Comparison of ENCODE assay signal across 8 cellular contexts in genomic region chr20:62143118-62143975, GRCh38. TPM values are rescaled to one million over a fixed set of nuclear protein-coding genes. Genes with fewer than 3 reads are reported as not detected.
DNase-seq lines count a peak whose midpoint lies in the region; ATAC-seq, FAIRE-seq and TF ChIP-seq lines count a peak whose summit lies in the region.

PSMA7 (minus strand) TSS chr20:62143394; CDS start chr20:62143303, 91 bp downstream.
SS18L1 (plus strand) TSS chr20:62143769; CDS start chr20:62143821, 52 bp downstream.

- TF ChIP-seq POLR2A in HepG2 (IDR thresholded peaks at IDR 0.05; ENCODE audit: insufficient read depth in 1 of 2, low read depth in 2 of 2, low read length in 2 of 2): peak; percentile 74 to 93

- no peak within 1 kb of the TSS for H2AFZ ChIP-seq in HepG2 (ENCODE audit: low read length)

- peak; percentile 72 for TF ChIP-seq RAD21 in HepG2 (CRISPR knock-in tag; IDR thresholded peaks at IDR 0.05)

- no TSS peak for BruUV-seq in HepG2 (replicated peaks; lab: Mats Ljungman, UMichigan)

- ATAC-seq in GM18868 (IDR thresholded peaks at IDR 0.05; ENCODE audit: unreplicated experiment): peak; percentile 86
- ATAC-seq in HG03097 (IDR thresholded peaks at IDR 0.05; ENCODE audit: low FRiP score, unreplicated experiment): peak; percentile 73
- ATAC-seq in HepG2: peak; percentile 71

- WGBS in HepG2 (ENCODE audit: low lambda C conversion rate): under 1% methylated on average over 70 of the region's 143 CpGs

- peaks cover 59% of the 10 kb centered on the region for H3K4me1 ChIP-seq in HepG2 (ENCODE audit: insufficient read depth, low read length)

- H3K4me2 ChIP-seq in HepG2 (ENCODE audit: low read depth, low read length): peak within 1 kb of the TSS; percentile 96

- no peak for TF ChIP-seq EP300 in HepG2 (IDR thresholded peaks at IDR 0.05; ENCODE audit: low read depth in 2 of 2, low read length in 2 of 2)
- 0 out of 2 replicates have a peak, but pooled peaks have one; percentile 15 for TF ChIP-seq EP300 in HepG2 (CRISPR knock-in tag; IDR thresholded peaks at IDR 0.05; ENCODE audit: borderline replicate concordance)

- CTCF ChIA-PET in HepG2 (lab: Yijun Ruan, JAX; ENCODE audit: low intra/inter-chr PET ratio, low total read pairs): interaction anchor here (3.5 kb wide), 1 partner anchor 132 kb away, joined by 13 read pairs; no protein-coding TSS in a partner anchor

- TF ChIP-seq CTCF in coronary artery (IDR thresholded peaks at IDR 0.05) (no peak), HepG2 (CRISPR knock-in tag; IDR thresholded peaks at IDR 0.05) (peak; percentile 22; the same call in 1 of the 2 replicates)

- peak within 1 kb of the TSS; percentile 90 for H3K9ac ChIP-seq in HepG2 (ENCODE audit: insufficient read depth, low read depth, low read length)

- peaks cover 16 to 26% of the 10 kb centered on the region in 2 experiments for H3K36me3 ChIP-seq in HepG2 (replicated peaks in 1 of 2; ENCODE audit: control insufficient read depth in 1 of 2, insufficient read depth in 2 of 2, low read length in 2 of 2)

- no peaks in the 10 kb centered on the region; a peak in 1 of 5 replicates for H3K27me3 ChIP-seq in HepG2 (ENCODE audit: control insufficient read depth in 1 of 2, insufficient read depth in 2 of 2, low read length in 2 of 2)

- H3K4me3 ChIP-seq in coronary artery: peak within 1 kb of the TSS; percentile 91
- peak within 1 kb of the TSS; percentile 87 to 93 (median 88) for H3K4me3 ChIP-seq in HepG2 (replicated peaks in 1 of 3; ENCODE audit: insufficient read depth in 1 of 3, low read depth in 2 of 3, low read length in 3 of 3)

- H4K20me1 ChIP-seq in HepG2 (ENCODE audit: insufficient read depth, low read length): peaks cover 48% of the 10 kb centered on the region

- H3K9me3 ChIP-seq in HepG2 (ENCODE audit: low read length): no peaks in the 10 kb centered on the region

- DNase-seq in AG08396 (ENCODE audit: low spot score) (peak; percentile 95), NCI-H345 (lab: John Stamatoyannopoulos, UW) (peak; percentile 95), coronary artery (ENCODE audit: low spot score) (peak; percentile 90), HepG2 (ENCODE audit: low spot score) (peak; percentile 84)
- DNase-seq in activated CD4-positive, alpha-beta T cell treated with anti-CD3 and anti-CD28 coated beads for 4 hours: peak; percentile 83 to 86
- peak; percentile 79 to 84 for DNase-seq in stimulated activated CD4-positive, alpha-beta T cell treated with anti-CD3 and anti-CD28 coated beads, Interleukin-2, amount 100 ng/mL, for 48 hours

- H3K27ac ChIP-seq in coronary artery (peak within 1 kb of the TSS; percentile 77 to 98), HepG2 (ENCODE audit: extremely low read length, insufficient read depth, low read length) (peak within 1 kb of the TSS; percentile 72)

- H3K79me2 ChIP-seq in HepG2 (ENCODE audit: insufficient read depth, low read length): peaks cover 83% of the 10 kb centered on the region

- no peak for FAIRE-seq in HepG2 (lab: Jason Lieb, UNC)

- in situ Hi-C loops in HepG2 (cut with HindIII; ENCODE audit: extremely low pct_ligation_motif_present, low pct_unique_long_range_greater_than_20kb): loop anchor here (5.0 kb wide), 1 partner anchor 131 kb away; no protein-coding TSS in a partner anchor

- intact Hi-C loops in HepG2 (cut with micrococcal nuclease; ENCODE audit: unreplicated experiment): no loop called here

- POLR2A ChIA-PET in HepG2 (lab: Yijun Ruan, JAX): interaction anchor here (1.0 to 3.4 kb wide), 7 partner anchors 19 to 232 kb away, joined by 3 to 45 read pairs (median 7); partner anchors contain the start of genes LSM14B and TAF4

TF ChIP-seq in HepG2, 621 proteins besides CTCF, POLR2A, EP300 and RAD21 (continues in another document):
- 0 out of 2 replicates have a peak, but pooled peaks have one; percentile 40 for TF ChIP-seq PAXIP1 (CRISPR knock-in tag; conservative IDR thresholded peaks at IDR 0.05)
- 0 out of 2 replicates have a peak, but pooled peaks have one; percentile 27 for TF ChIP-seq ZNF552 (CRISPR knock-in tag; IDR thresholded peaks at IDR 0.05; ENCODE audit: borderline replicate concordance)
- no peak for TF ChIP-seq MZF1 (CRISPR knock-in tag; IDR thresholded peaks at IDR 0.05; ENCODE audit: borderline replicate concordance)
- TF ChIP-seq RCOR2 (CRISPR knock-in tag; IDR thresholded peaks at IDR 0.05): no peak
- TF ChIP-seq ZNF615 (CRISPR knock-in tag; IDR thresholded peaks at IDR 0.05; ENCODE audit: borderline replicate concordance): no peak

RNA-seq across cellular contexts. Expression of gene PSMA7, which starts in this region (rescaled TPM):
- 531 and 639 TPM in 2 replicates for total RNA-seq in HepG2 (2016; rRNA removed; fragmentation: Illumina TruSeq; extraction: Trizol)
- total RNA-seq in HepG2 (2016; cell fraction: cytosol; rRNA removed; fragmentation: Illumina TruSeq; extraction: Trizol; ENCODE audit: low read depth): 280 and 300 TPM in 2 replicates
- total RNA-seq in HepG2 (2016; cell fraction: insoluble cytoplasmic fraction; rRNA removed; fragmentation: Illumina TruSeq; extraction: Trizol): 555 and 661 TPM in 2 replicates
- 259 and 300 TPM in 2 replicates for total RNA-seq in HepG2 (2016; cell fraction: membrane; rRNA removed; fragmentation: Illumina TruSeq; extraction: Trizol)
- total RNA-seq in HepG2 (2016; cell fraction: nucleus; rRNA removed; fragmentation: Illumina TruSeq; extraction: Trizol): 259 and 270 TPM in 2 replicates
- 571 and 631 TPM in 2 replicates for polyA plus RNA-seq in HepG2 (2011; rRNA removed)
- polyA plus RNA-seq in HepG2 (2011; cell fraction: cytosol; rRNA removed): 539 and 602 TPM in 2 replicates
- 375 and 401 TPM in 2 replicates for polyA plus RNA-seq in HepG2 (2011; cell fraction: nucleus; rRNA removed)
- polyA plus RNA-seq in HepG2 (2012): 283 and 330 TPM in 2 replicates
- polyA plus RNA-seq in HepG2 (2016; cell fraction: cytosol; fragmentation: Illumina TruSeq; extraction: Trizol; ENCODE audit: low read depth): 290 and 328 TPM in 2 replicates
- 656 and 720 TPM in 2 replicates for polyA plus RNA-seq in HepG2 (2016; cell fraction: insoluble cytoplasmic fraction; fragmentation: Illumina TruSeq; extraction: Trizol; ENCODE audit: low read depth)
- polyA plus RNA-seq in HepG2 (2016; cell fraction: membrane; fragmentation: Illumina TruSeq; extraction: Trizol; ENCODE audit: low read depth): 233 and 270 TPM in 2 replicates
- polyA plus RNA-seq in HepG2 (2016; cell fraction: nucleus; fragmentation: Illumina TruSeq; extraction: Trizol; ENCODE audit: insufficient read depth, low read depth): 418 and 431 TPM in 2 replicates
- 380 and 541 TPM in 2 replicates for polyA minus RNA-seq in HepG2 (2011; rRNA and poly(A)+ RNA removed; ENCODE audit: low replicate concordance)
- 93.0 and 111 TPM in 2 replicates for polyA minus RNA-seq in HepG2 (2011; cell fraction: cytosol; rRNA and poly(A)+ RNA removed)
- polyA minus RNA-seq in HepG2 (2011; cell fraction: nucleus; rRNA and poly(A)+ RNA removed): 111 and 120 TPM in 2 replicates

RNA-seq across cellular contexts. Expression of gene SS18L1, which starts in this region (rescaled TPM):
- 15.3 and 17.8 TPM in 2 replicates for total RNA-seq in HepG2 (2016; rRNA removed; fragmentation: Illumina TruSeq; extraction: Trizol)
- 8.6 and 10.0 TPM in 2 replicates for total RNA-seq in HepG2 (2016; cell fraction: cytosol; rRNA removed; fragmentation: Illumina TruSeq; extraction: Trizol; ENCODE audit: low read depth)
- 14.3 and 17.3 TPM in 2 replicates for total RNA-seq in HepG2 (2016; cell fraction: insoluble cytoplasmic fraction; rRNA removed; fragmentation: Illumina TruSeq; extraction: Trizol)
- total RNA-seq in HepG2 (2016; cell fraction: membrane; rRNA removed; fragmentation: Illumina TruSeq; extraction: Trizol): 13.2 and 13.6 TPM in 2 replicates
- 21.3 and 26.0 TPM in 2 replicates for total RNA-seq in HepG2 (2016; cell fraction: nucleus; rRNA removed; fragmentation: Illumina TruSeq; extraction: Trizol)
- polyA plus RNA-seq in HepG2 (2011; rRNA removed): 27.6 and 32.0 TPM in 2 replicates
- 13.9 and 24.3 TPM in 2 replicates for polyA plus RNA-seq in HepG2 (2011; cell fraction: cytosol; rRNA removed)
- polyA plus RNA-seq in HepG2 (2011; cell fraction: nucleus; rRNA removed): 94.6 and 141 TPM in 2 replicates
- 16.9 and 17.6 TPM in 2 replicates for polyA plus RNA-seq in HepG2 (2012)
- 2.6 and 2.8 TPM in 2 replicates for polyA plus RNA-seq in HepG2 (2016; cell fraction: cytosol; fragmentation: Illumina TruSeq; extraction: Trizol; ENCODE audit: low read depth)
- 12.8 and 13.4 TPM in 2 replicates for polyA plus RNA-seq in HepG2 (2016; cell fraction: insoluble cytoplasmic fraction; fragmentation: Illumina TruSeq; extraction: Trizol; ENCODE audit: low read depth)
- polyA plus RNA-seq in HepG2 (2016; cell fraction: membrane; fragmentation: Illumina TruSeq; extraction: Trizol; ENCODE audit: low read depth): 5.4 and 6.3 TPM in 2 replicates
- 60.6 and 69.1 TPM in 2 replicates for polyA plus RNA-seq in HepG2 (2016; cell fraction: nucleus; fragmentation: Illumina TruSeq; extraction: Trizol; ENCODE audit: insufficient read depth, low read depth)
- polyA minus RNA-seq in HepG2 (2011; rRNA and poly(A)+ RNA removed; ENCODE audit: low replicate concordance): 32.8 and 53.5 TPM in 2 replicates
- polyA minus RNA-seq in HepG2 (2011; cell fraction: cytosol; rRNA and poly(A)+ RNA removed): 14.5 and 16.4 TPM in 2 replicates
- polyA minus RNA-seq in HepG2 (2011; cell fraction: nucleus; rRNA and poly(A)+ RNA removed): 30.1 and 33.4 TPM in 2 replicates

Comparison
In these comparisons a context has a peak if more than half of its experiments do, and no peak if none do; other contexts are left out.
1. Peak in every context shown above with its lines: DNase-seq, ATAC-seq, H3K4me3 ChIP-seq and H3K27ac ChIP-seq.